In the genomic region with DNA sequence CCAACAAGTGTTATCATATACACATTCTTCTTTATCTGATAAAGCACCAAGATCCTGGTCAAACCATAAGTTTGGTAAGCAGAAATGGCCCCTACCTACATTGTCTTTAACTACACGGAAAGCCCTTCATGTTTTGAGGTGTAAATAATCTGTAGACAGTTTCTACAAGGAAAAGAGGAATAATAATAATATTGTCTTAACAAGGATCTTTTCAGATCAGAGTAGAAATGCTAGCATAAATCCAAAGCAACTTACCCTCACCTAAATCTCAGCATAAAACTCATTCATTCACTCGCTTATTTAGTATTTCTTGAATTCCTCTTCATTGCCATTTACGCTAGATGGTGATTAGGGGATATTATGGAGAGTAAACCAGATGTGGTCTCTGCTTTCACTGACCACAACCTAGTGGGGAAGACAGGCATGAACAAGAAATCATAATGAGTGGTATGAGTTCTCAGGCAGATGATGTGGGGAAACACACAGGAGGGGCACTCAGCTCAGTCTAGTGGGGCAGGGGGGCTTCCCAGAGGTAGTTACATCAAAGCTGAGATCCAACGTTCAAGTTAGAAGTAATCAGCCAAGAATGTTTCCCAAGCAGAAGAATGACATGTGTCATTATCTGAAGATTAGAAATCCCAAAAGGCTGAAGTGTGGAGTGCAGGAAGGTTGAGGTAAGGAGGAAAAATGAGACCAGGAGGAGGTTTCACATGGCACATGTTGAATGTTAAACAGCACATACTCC, we compare ENCODE assay signal across 16 cellular contexts.
A peak's percentile ranks its signal among the peaks of the same experiment; 100 is the strongest.
DNase-seq lines count a peak whose midpoint lies in the region; ATAC-seq, FAIRE-seq and TF ChIP-seq lines count a peak whose summit lies in the region.
"Had no signal": no experiment of that assay in that cellular context is flagged by ENCODE, and none has a peak within 500 bp of the region (broad histone marks: within the 10 kb centered on the region; RNA-seq: fewer than 3 reads in every experiment).

No MANE protein-coding gene starts in this region.

- TF ChIP-seq CTCF in dorsolateral prefrontal cortex (IDR thresholded peaks at IDR 0.05 in 54 of 56, conservative IDR thresholded peaks at IDR 0.05 in 2 of 56; ENCODE audit: low read depth in 1 of 56, partially characterized antibody in 56 of 56) (no peak), uterus (IDR thresholded peaks at IDR 0.05) (no peak)

- no peaks in the 10 kb centered on the region for H3K9me3 ChIP-seq in uterus
- H3K9me3 ChIP-seq: ascending aorta, gastroesophageal sphincter had no signal

- H3K27me3 ChIP-seq in dorsolateral prefrontal cortex (peaks cover 0 to 2% (median 0%) of the 10 kb centered on the region in 45 donors), uterus (no peaks in the 10 kb centered on the region)
- H3K27me3 ChIP-seq: ascending aorta, gastroesophageal sphincter had no signal

- TF ChIP-seq POLR2A in GM12892 (IDR thresholded peaks at IDR 0.05; ENCODE audit: low read depth, low read length) (peak; percentile 60), uterus (IDR thresholded peaks at IDR 0.05) (no peak)

- ATAC-seq in GM19463 (IDR thresholded peaks at IDR 0.05; ENCODE audit: unreplicated experiment) (peak; percentile 43), HG02970 (IDR thresholded peaks at IDR 0.05; ENCODE audit: low FRiP score, unreplicated experiment) (peak; percentile 35)

- DNase-seq in GM12892 (ENCODE audit: insufficient read length) (no peak), dorsolateral prefrontal cortex (no peak), SW480 (ENCODE audit: low spot score) (no peak), putamen (ENCODE audit: low spot score) (no peak), D341Med (ENCODE audit: low spot score) (no peak), uterus (no peak)
- DNase-seq: activated T-cell treated with anti-CD3 and anti-CD28 coated beads, Interleukin-2, amount 50 U/mL, for 1 hour; natural killer cell; NCI-H524 had no signal

- H3K4me3 ChIP-seq in dorsolateral prefrontal cortex (no peak overlapping the region), uterus (no peak overlapping the region)
- H3K4me3 ChIP-seq: ascending aorta, gastroesophageal sphincter, skin epidermis had no signal

- FAIRE-seq in GM12892 (lab: Jason Lieb, UNC), result no peak
- FAIRE-seq: G401.6, urothelium cell line had no signal

- intact Hi-C loops in dorsolateral prefrontal cortex (cut with DNase I), result loop anchor here in 1 of 2 donors (5.0 kb wide), 1 partner anchor 65 kb away; the partner anchor contains the start of gene ZC3H12C
- intact Hi-C loops in uterus (cut with DNase I; ENCODE audit: low total_unique reads), result no loop called here

- no peaks in the 10 kb centered on the region for H3K36me3 ChIP-seq in uterus
- H3K36me3 ChIP-seq: ascending aorta, gastroesophageal sphincter had no signal

- no peaks in the 10 kb centered on the region for H3K4me1 ChIP-seq in uterus
- H3K4me1 ChIP-seq: ascending aorta, gastroesophageal sphincter had no signal

- peak overlapping the region in 49 of 59 donors; percentile 25 to 84 (median 70) for H3K27ac ChIP-seq in dorsolateral prefrontal cortex
- no peak overlapping the region for H3K27ac ChIP-seq in uterus
- H3K27ac ChIP-seq: ascending aorta, gastroesophageal sphincter had no signal

Comparison
In these comparisons a context has a peak if more than half of its experiments do, and no peak if none do; other contexts are left out.
1. H3K27ac ChIP-seq: peak in dorsolateral prefrontal cortex (49 of 59); none in uterus (0 of 2).